In genomic region chr12:120748242-120748641, GRCh38 we compare ENCODE assay signal across 21 cellular contexts.
"Had no signal": no experiment of that assay in that cellular context is flagged by ENCODE, and none has a peak within 500 bp of the region (broad histone marks: within the 10 kb centered on the region; RNA-seq: fewer than 3 reads in every experiment).

No MANE protein-coding gene starts in this region.

- DNase-seq: activated CD4-positive, alpha-beta memory T cell treated with anti-CD3 and anti-CD28 coated beads, Interleukin-2, amount 10 ng/mL, durations not matched to agents 7 days and 5 days; activated CD4-positive, alpha-beta T cell treated with anti-CD3 and anti-CD28 coated beads for 48 hours; activated CD4-positive, CD25-positive, alpha-beta regulatory T cell; activated CD8-positive, alpha-beta memory T cell treated with anti-CD3 and anti-CD28 coated beads, Interleukin-2, amount 10 ng/mL, durations not matched to agents 7 days and 5 days; activated naive CD4-positive, alpha-beta T cell treated with Interleukin-2 at 50 U/mL for 16 hours; activated naive CD8-positive, alpha-beta T cell treated with anti-CD3 and anti-CD28 coated beads, Interleukin-2, amount 10 ng/mL, durations not matched to agents 7 days and 5 days; amygdala; dermis blood vessel endothelial cell; effector memory CD4-positive, alpha-beta T cell; foreskin fibroblast; midbrain; psoas muscle; right cardiac atrium; stimulated activated CD4-positive, alpha-beta T cell treated with anti-CD3 and anti-CD28 coated beads, Interleukin-4, amount 100 ng/mL, for 24 hours; T-helper 1 cell; T-helper 9 cell had no signal

- H3K27ac ChIP-seq: cardiac muscle cell, psoas muscle, skin epidermis, testis, upper lobe of left lung had no signal

- H3K36me3 ChIP-seq: cardiac muscle cell, upper lobe of left lung had no signal

- H3K27me3 ChIP-seq: cardiac muscle cell, testis, upper lobe of left lung had no signal

- H3K9me3 ChIP-seq: psoas muscle, testis, upper lobe of left lung had no signal

- H3K4me3 ChIP-seq: cardiac muscle cell, lung, psoas muscle, skin epidermis, testis, upper lobe of left lung had no signal

- H3K4me1 ChIP-seq: psoas muscle, testis, upper lobe of left lung had no signal
